Comparison of ENCODE assay signal across 9 cellular contexts in the genomic region with DNA sequence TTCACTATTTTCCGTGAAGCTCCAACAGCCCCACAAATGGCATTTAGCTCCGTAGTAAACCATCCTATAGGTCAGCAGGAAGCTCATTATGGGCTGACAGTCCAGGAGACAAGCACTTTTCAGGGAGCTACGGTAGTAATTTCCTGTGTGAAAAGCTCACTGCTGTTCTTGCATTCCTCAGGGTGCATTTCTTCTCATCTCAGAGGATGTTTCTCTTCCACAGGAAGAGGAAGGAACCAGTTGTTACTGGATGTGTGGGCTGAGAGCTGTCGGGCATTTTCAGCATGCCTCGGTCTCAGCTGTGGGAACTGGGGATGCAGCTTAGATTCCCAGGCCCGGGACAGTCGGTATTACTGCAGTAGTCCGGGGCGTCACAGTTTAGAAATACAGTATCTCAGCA.
DNase-seq lines count a peak whose midpoint lies in the region; ATAC-seq and TF ChIP-seq lines count a peak whose summit lies in the region.
"Had no signal": no experiment of that assay in that cellular context is flagged by ENCODE, and none has a peak within 500 bp of the region (broad histone marks: within the 10 kb centered on the region; RNA-seq: fewer than 3 reads in every experiment).

No MANE protein-coding gene starts in this region.

- peak overlapping the region in 3 of 4 donors; percentile 19 to 32 (median 20) for H3K27ac ChIP-seq in gastrocnemius medialis

- H3K27me3 ChIP-seq in gastrocnemius medialis = no peaks in the 10 kb centered on the region

- intact Hi-C loops in gastrocnemius medialis (cut with DNase I; ENCODE audit: low total_unique reads) = loop anchor here (2.0 kb wide), 1 partner anchor 103 kb away; no protein-coding TSS in a partner anchor

- no peaks in the 10 kb centered on the region for H3K36me3 ChIP-seq in gastrocnemius medialis

- H3K4me3 ChIP-seq in astrocyte of the cerebellum (ENCODE audit: low read depth, low read length) = no peak overlapping the region
- H3K4me3 ChIP-seq in gastrocnemius medialis = no peak overlapping the region

- TF ChIP-seq CTCF in astrocyte of the cerebellum (IDR thresholded peaks at IDR 0.05; ENCODE audit: low read depth, low read length, missing control alignments) (no peak), gastrocnemius medialis (IDR thresholded peaks at IDR 0.05 in 4 of 5, conservative IDR thresholded peaks at IDR 0.05 in 1 of 5) (no peak)

- ATAC-seq in gastrocnemius medialis (peak in 1 of 2 donors; percentile 30), HG03439 (IDR thresholded peaks at IDR 0.05; ENCODE audit: unreplicated experiment) (no peak)

- DNase-seq in GM03348 (ENCODE audit: low spot score) (peak; percentile 72), astrocyte of the cerebellum (ENCODE audit: low read depth) (peak; percentile 16), iPS DF 4.7 (ENCODE audit: extremely low read depth, low spot score) (peak; percentile 91), gastrocnemius medialis (no peak), DMS79 treated with DMSO at 0.1 percent for 48 hours (lab: John Stamatoyannopoulos, UW) (no peak), germinal center (ENCODE audit: low spot score) (no peak)
- DNase-seq in NK-92 treated with Interleukin-12 subunit alpha and Interleukin-12 subunit beta, amount 100 ng/mL, for 24 hours (lab: John Stamatoyannopoulos, UW) = no peak
- DNase-seq: effector CD8-positive, alpha-beta T cell had no signal

- peaks cover 30 to 33% of the 10 kb centered on the region in 2 donors for H3K4me1 ChIP-seq in gastrocnemius medialis

- in situ Hi-C loops in astrocyte of the cerebellum (cut with HindIII; ENCODE audit: low sequenced_read_pairs) = no loop called here
- in situ Hi-C loops in gastrocnemius medialis (cut with MboI; ENCODE audit: low sequenced_read_pairs in 4 of 4) = loop anchor here in 3 of 4 donors (10.0 to 25.0 kb wide), 4 partner anchors 397 to 440 kb away; no protein-coding TSS in a partner anchor

- TF ChIP-seq POLR2A in gastrocnemius medialis (IDR thresholded peaks at IDR 0.05) = no peak

- no peaks in the 10 kb centered on the region for H3K9me3 ChIP-seq in gastrocnemius medialis

Comparison
In these comparisons a context has a peak if more than half of its experiments do, and no peak if none do; other contexts are left out.
1. DNase-seq: peak in GM03348 (single experiment), astrocyte of the cerebellum (single experiment) and iPS DF 4.7 (single experiment); none in gastrocnemius medialis (0 of 2), NK-92 treated with Interleukin-12 subunit alpha and Interleukin-12 subunit beta, amount 100 ng/mL, for 24 hours (single experiment), DMS79 treated with DMSO at 0.1 percent for 48 hours (single experiment) and germinal center (single experiment).